ENCODE assay signal across 2 cellular contexts in genomic region chr2:200050921-200051620, GRCh38.
TF ChIP-seq lines count a peak whose summit lies in the region.

No MANE protein-coding gene starts in this region.

TF ChIP-seq in liver, 16 proteins besides CTCF, POLR2A, EP300 and RAD21 (continued from another document):
- TF ChIP-seq, protein P1, sequence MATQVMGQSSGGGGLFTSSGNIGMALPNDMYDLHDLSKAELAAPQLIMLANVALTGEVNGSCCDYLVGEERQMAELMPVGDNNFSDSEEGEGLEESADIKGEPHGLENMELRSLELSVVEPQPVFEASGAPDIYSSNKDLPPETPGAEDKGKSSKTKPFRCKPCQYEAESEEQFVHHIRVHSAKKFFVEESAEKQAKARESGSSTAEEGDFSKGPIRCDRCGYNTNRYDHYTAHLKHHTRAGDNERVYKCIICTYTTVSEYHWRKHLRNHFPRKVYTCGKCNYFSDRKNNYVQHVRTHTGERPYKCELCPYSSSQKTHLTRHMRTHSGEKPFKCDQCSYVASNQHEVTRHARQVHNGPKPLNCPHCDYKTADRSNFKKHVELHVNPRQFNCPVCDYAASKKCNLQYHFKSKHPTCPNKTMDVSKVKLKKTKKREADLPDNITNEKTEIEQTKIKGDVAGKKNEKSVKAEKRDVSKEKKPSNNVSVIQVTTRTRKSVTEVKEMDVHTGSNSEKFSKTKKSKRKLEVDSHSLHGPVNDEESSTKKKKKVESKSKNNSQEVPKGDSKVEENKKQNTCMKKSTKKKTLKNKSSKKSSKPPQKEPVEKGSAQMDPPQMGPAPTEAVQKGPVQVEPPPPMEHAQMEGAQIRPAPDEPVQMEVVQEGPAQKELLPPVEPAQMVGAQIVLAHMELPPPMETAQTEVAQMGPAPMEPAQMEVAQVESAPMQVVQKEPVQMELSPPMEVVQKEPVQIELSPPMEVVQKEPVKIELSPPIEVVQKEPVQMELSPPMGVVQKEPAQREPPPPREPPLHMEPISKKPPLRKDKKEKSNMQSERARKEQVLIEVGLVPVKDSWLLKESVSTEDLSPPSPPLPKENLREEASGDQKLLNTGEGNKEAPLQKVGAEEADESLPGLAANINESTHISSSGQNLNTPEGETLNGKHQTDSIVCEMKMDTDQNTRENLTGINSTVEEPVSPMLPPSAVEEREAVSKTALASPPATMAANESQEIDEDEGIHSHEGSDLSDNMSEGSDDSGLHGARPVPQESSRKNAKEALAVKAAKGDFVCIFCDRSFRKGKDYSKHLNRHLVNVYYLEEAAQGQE (IDR thresholded peaks at IDR 0.05): no peak
- TF ChIP-seq EGR1 (IDR thresholded peaks at IDR 0.05; ENCODE audit: low read depth in 2 of 2) (no peak), HNF4G (IDR thresholded peaks at IDR 0.05) (no peak), HNF4A (conservative IDR thresholded peaks at IDR 0.05) (peak; percentile 39 to 43), RXRA (IDR thresholded peaks at IDR 0.05) (peak; percentile 51 to 62), TAF1 (conservative IDR thresholded peaks at IDR 0.05) (no peak), JUND (IDR thresholded peaks at IDR 0.05) (peak in 1 of 2 donors; percentile 15), YY1 (IDR thresholded peaks at IDR 0.05) (peak; percentile 40), FOXA2 (IDR thresholded peaks at IDR 0.05) (no peak), NR2F2 (IDR thresholded peaks at IDR 0.05) (no peak), ZBTB33 (IDR thresholded peaks at IDR 0.05) (no peak)
- TF ChIP-seq, protein P2, sequence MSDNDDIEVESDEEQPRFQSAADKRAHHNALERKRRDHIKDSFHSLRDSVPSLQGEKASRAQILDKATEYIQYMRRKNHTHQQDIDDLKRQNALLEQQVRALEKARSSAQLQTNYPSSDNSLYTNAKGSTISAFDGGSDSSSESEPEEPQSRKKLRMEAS (IDR thresholded peaks at IDR 0.05): peak; percentile 40
TF ChIP-seq in liver: peak in this region for 6.

TF ChIP-seq in HepG2, 621 proteins besides CTCF, POLR2A, EP300 and RAD21 (continued from another document):
- TF ChIP-seq, protein P3, sequence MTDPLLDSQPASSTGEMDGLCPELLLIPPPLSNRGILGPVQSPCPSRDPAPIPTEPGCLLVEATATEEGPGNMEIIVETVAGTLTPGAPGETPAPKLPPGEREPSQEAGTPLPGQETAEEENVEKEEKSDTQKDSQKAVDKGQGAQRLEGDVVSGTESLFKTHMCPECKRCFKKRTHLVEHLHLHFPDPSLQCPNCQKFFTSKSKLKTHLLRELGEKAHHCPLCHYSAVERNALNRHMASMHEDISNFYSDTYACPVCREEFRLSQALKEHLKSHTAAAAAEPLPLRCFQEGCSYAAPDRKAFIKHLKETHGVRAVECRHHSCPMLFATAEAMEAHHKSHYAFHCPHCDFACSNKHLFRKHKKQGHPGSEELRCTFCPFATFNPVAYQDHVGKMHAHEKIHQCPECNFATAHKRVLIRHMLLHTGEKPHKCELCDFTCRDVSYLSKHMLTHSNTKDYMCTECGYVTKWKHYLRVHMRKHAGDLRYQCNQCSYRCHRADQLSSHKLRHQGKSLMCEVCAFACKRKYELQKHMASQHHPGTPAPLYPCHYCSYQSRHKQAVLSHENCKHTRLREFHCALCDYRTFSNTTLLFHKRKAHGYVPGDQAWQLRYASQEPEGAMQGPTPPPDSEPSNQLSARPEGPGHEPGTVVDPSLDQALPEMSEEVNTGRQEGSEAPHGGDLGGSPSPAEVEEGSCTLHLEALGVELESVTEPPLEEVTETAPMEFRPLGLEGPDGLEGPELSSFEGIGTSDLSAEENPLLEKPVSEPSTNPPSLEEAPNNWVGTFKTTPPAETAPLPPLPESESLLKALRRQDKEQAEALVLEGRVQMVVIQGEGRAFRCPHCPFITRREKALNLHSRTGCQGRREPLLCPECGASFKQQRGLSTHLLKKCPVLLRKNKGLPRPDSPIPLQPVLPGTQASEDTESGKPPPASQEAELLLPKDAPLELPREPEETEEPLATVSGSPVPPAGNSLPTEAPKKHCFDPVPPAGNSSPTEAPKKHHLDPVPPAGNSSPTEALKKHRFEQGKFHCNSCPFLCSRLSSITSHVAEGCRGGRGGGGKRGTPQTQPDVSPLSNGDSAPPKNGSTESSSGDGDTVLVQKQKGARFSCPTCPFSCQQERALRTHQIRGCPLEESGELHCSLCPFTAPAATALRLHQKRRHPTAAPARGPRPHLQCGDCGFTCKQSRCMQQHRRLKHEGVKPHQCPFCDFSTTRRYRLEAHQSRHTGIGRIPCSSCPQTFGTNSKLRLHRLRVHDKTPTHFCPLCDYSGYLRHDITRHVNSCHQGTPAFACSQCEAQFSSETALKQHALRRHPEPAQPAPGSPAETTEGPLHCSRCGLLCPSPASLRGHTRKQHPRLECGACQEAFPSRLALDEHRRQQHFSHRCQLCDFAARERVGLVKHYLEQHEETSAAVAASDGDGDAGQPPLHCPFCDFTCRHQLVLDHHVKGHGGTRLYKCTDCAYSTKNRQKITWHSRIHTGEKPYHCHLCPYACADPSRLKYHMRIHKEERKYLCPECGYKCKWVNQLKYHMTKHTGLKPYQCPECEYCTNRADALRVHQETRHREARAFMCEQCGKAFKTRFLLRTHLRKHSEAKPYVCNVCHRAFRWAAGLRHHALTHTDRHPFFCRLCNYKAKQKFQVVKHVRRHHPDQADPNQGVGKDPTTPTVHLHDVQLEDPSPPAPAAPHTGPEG (CRISPR knock-in tag; IDR thresholded peaks at IDR 0.05): no peak
- TF ChIP-seq DBP (CRISPR knock-in tag; IDR thresholded peaks at IDR 0.05; ENCODE audit: not compliant biosample characterization): no peak
